Comparison of ENCODE assay signal across 9 cellular contexts in genomic region chr2:195560209-195560907, GRCh38.
DNase-seq lines count a peak whose midpoint lies in the region; ATAC-seq, FAIRE-seq and TF ChIP-seq lines count a peak whose summit lies in the region.
"Had no signal": no experiment of that assay in that cellular context is flagged by ENCODE, and none has a peak within 500 bp of the region (broad histone marks: within the 10 kb centered on the region; RNA-seq: fewer than 3 reads in every experiment).

No MANE protein-coding gene starts in this region.

- dilution Hi-C loops in keratinocyte (cut with MboI; ENCODE audit: extremely low pct_ligation_motif_present, low sequenced_read_pairs) = no loop called here

- H3K9me3 ChIP-seq in keratinocyte (ENCODE audit: control insufficient read depth, low read depth, low read length) (no peaks in the 10 kb centered on the region), upper lobe of right lung (no peaks in the 10 kb centered on the region), gastroesophageal sphincter (no peaks in the 10 kb centered on the region)

- no peak for ATAC-seq in stimulated activated naive CD8-positive, alpha-beta T cell treated with anti-CD3 and anti-CD28 coated beads, Interleukin-15, Interleukin-2, amounts not matched to agents 100 U/mL and 50 U/mL, for 24 hours
- ATAC-seq in upper lobe of right lung = no peak
- no peak for ATAC-seq in gastroesophageal sphincter
- ATAC-seq in GM19035 (IDR thresholded peaks at IDR 0.05; ENCODE audit: unreplicated experiment) = no peak
- no peak for ATAC-seq in HG03095 (IDR thresholded peaks at IDR 0.05; ENCODE audit: unreplicated experiment)

- no peak for TF ChIP-seq POLR2A in gastroesophageal sphincter (IDR thresholded peaks at IDR 0.05)

- H3K27ac ChIP-seq in keratinocyte (ENCODE audit: control insufficient read depth, insufficient read depth, low read length) (peak overlapping the region; percentile 68), upper lobe of right lung (peak overlapping the region; percentile 74), gastroesophageal sphincter (no peak overlapping the region)

- POLR2A ChIA-PET in activated CD4-positive, alpha-beta memory T cell treated with anti-CD3 and anti-CD28 coated beads, Interleukin-2, amount 10 ng/mL, durations not matched to agents 7 days and 5 days (lab: Charles Lee) = interaction anchor here (0.9 to 13.0 kb wide), 16 partner anchors 8 to 702 kb away, joined by 3 to 824 read pairs (median 7); partner anchors contain the start of genes SLC39A10 and STK17B

- H3K4me1 Mint-ChIP-seq in stimulated activated naive CD8-positive, alpha-beta T cell treated with anti-CD3 and anti-CD28 coated beads, Interleukin-15, Interleukin-2, amounts not matched to agents 100 ng/mL and 50 ng/mL, for 24 hours (ENCODE audit: low read depth) = peaks cover 77% of the 10 kb centered on the region
- peaks cover 78% of the 10 kb centered on the region for H3K4me1 Mint-ChIP-seq in activated CD4-positive, alpha-beta memory T cell treated with anti-CD3 and anti-CD28 coated beads, Interleukin-2, amount 10 ng/mL, durations not matched to agents 7 days and 5 days

- no peaks in the 10 kb centered on the region for H3K27me3 Mint-ChIP-seq in stimulated activated naive CD8-positive, alpha-beta T cell treated with anti-CD3 and anti-CD28 coated beads, Interleukin-15, Interleukin-2, amounts not matched to agents 100 ng/mL and 50 ng/mL, for 24 hours
- no peaks in the 10 kb centered on the region for H3K27me3 Mint-ChIP-seq in activated CD4-positive, alpha-beta memory T cell treated with anti-CD3 and anti-CD28 coated beads, Interleukin-2, amount 10 ng/mL, durations not matched to agents 7 days and 5 days

- CTCF ChIA-PET in activated CD4-positive, alpha-beta memory T cell treated with anti-CD3 and anti-CD28 coated beads, Interleukin-2, amount 10 ng/mL, durations not matched to agents 7 days and 5 days (lab: Charles Lee) = interaction anchor here (0.7 to 5.5 kb wide), 11 partner anchors 8 to 508 kb away, joined by 3 to 81 read pairs (median 6); partner anchors contain the start of genes DNAH7 and SLC39A10

- no peaks in the 10 kb centered on the region for H4K20me1 ChIP-seq in keratinocyte (ENCODE audit: control insufficient read depth, extremely low read depth, insufficient read depth, low read length)

- peaks cover 6% of the 10 kb centered on the region for H3K9me3 Mint-ChIP-seq in stimulated activated naive CD8-positive, alpha-beta T cell treated with anti-CD3 and anti-CD28 coated beads, Interleukin-15, Interleukin-2, amounts not matched to agents 100 ng/mL and 50 ng/mL, for 24 hours
- H3K9me3 Mint-ChIP-seq in activated CD4-positive, alpha-beta memory T cell treated with anti-CD3 and anti-CD28 coated beads, Interleukin-2, amount 10 ng/mL, durations not matched to agents 7 days and 5 days = no peaks in the 10 kb centered on the region

- intact Hi-C loops in upper lobe of right lung (cut with DNase I) = no loop called here

- no peak overlapping the region for H3K9ac ChIP-seq in keratinocyte (ENCODE audit: control insufficient read depth, extremely low read depth, insufficient read depth, low read length)

- H3K36me3 ChIP-seq in keratinocyte (ENCODE audit: control insufficient read depth in 2 of 2, extremely low read depth in 1 of 2, insufficient read depth in 2 of 2, low read length in 2 of 2) (no peaks in the 10 kb centered on the region), upper lobe of right lung (no peaks in the 10 kb centered on the region), gastroesophageal sphincter (no peaks in the 10 kb centered on the region)

- no peak for DNase-seq in stimulated activated naive CD8-positive, alpha-beta T cell treated with anti-CD3 and anti-CD28 coated beads, Interleukin-15, Interleukin-2, amounts not matched to agents 100 U/mL and 50 U/mL, for 24 hours
- no peak for DNase-seq in activated CD4-positive, alpha-beta memory T cell treated with anti-CD3 and anti-CD28 coated beads, Interleukin-2, amount 10 ng/mL, durations not matched to agents 7 days and 5 days
- no peak for DNase-seq in keratinocyte (ENCODE audit: low read depth, low spot score)
- no peak for DNase-seq in upper lobe of right lung
- DNase-seq: NCI-H510A had no signal

- TF ChIP-seq EP300 in gastroesophageal sphincter (IDR thresholded peaks at IDR 0.05) = no peak

- H3K4me3 Mint-ChIP-seq in stimulated activated naive CD8-positive, alpha-beta T cell treated with anti-CD3 and anti-CD28 coated beads, Interleukin-15, Interleukin-2, amounts not matched to agents 100 ng/mL and 50 ng/mL, for 24 hours = peak overlapping the region; percentile 63
- peak overlapping the region; percentile 74 for H3K4me3 Mint-ChIP-seq in activated CD4-positive, alpha-beta memory T cell treated with anti-CD3 and anti-CD28 coated beads, Interleukin-2, amount 10 ng/mL, durations not matched to agents 7 days and 5 days

- WGBS in gastroesophageal sphincter (ENCODE audit: low coverage in 1 of 2), 2 donors = 68 to 84% methylated on average over 7 to 10 of the region's 10 CpGs

- peaks cover 38% of the 10 kb centered on the region for H3K4me1 ChIP-seq in keratinocyte (ENCODE audit: control insufficient read depth, extremely low read depth, insufficient read depth, low read length)
- peaks cover 33% of the 10 kb centered on the region for H3K4me1 ChIP-seq in upper lobe of right lung
- H3K4me1 ChIP-seq in gastroesophageal sphincter = no peaks in the 10 kb centered on the region

- H3K27me3 ChIP-seq in keratinocyte (ENCODE audit: control insufficient read depth, extremely low read depth, insufficient read depth, low read length) = no peaks in the 10 kb centered on the region
- no peaks in the 10 kb centered on the region for H3K27me3 ChIP-seq in upper lobe of right lung
- no peaks in the 10 kb centered on the region for H3K27me3 ChIP-seq in gastroesophageal sphincter

- no peak overlapping the region for H2AFZ ChIP-seq in keratinocyte (ENCODE audit: control insufficient read depth, low read length)

- FAIRE-seq in keratinocyte (lab: Jason Lieb, UNC) = no peak

- TF ChIP-seq CTCF in keratinocyte (optimal IDR thresholded peaks at IDR 0.05 in 1 of 3, IDR thresholded peaks at IDR 0.05 in 1 of 3, conservative IDR thresholded peaks at IDR 0.05 in 1 of 3; ENCODE audit: extremely low read depth in 1 of 3, insufficient read depth in 2 of 3, low read length in 3 of 3) (no peak), upper lobe of right lung (IDR thresholded peaks at IDR 0.05) (no peak), gastroesophageal sphincter (IDR thresholded peaks at IDR 0.05) (no peak)

- no peaks in the 10 kb centered on the region for H3K36me3 Mint-ChIP-seq in stimulated activated naive CD8-positive, alpha-beta T cell treated with anti-CD3 and anti-CD28 coated beads, Interleukin-15, Interleukin-2, amounts not matched to agents 100 ng/mL and 50 ng/mL, for 24 hours (ENCODE audit: low read depth)
- H3K36me3 Mint-ChIP-seq in activated CD4-positive, alpha-beta memory T cell treated with anti-CD3 and anti-CD28 coated beads, Interleukin-2, amount 10 ng/mL, durations not matched to agents 7 days and 5 days (ENCODE audit: low read depth) = peaks cover 14% of the 10 kb centered on the region

- peak overlapping the region; percentile 90 for H3K27ac Mint-ChIP-seq in stimulated activated naive CD8-positive, alpha-beta T cell treated with anti-CD3 and anti-CD28 coated beads, Interleukin-15, Interleukin-2, amounts not matched to agents 100 ng/mL and 50 ng/mL, for 24 hours
- peak overlapping the region; percentile 99 for H3K27ac Mint-ChIP-seq in activated CD4-positive, alpha-beta memory T cell treated with anti-CD3 and anti-CD28 coated beads, Interleukin-2, amount 10 ng/mL, durations not matched to agents 7 days and 5 days

- no peaks in the 10 kb centered on the region for H3K9me1 ChIP-seq in keratinocyte (ENCODE audit: control insufficient read depth, extremely low read depth, insufficient read depth, low read length)

- no peak overlapping the region for H3K4me2 ChIP-seq in keratinocyte (ENCODE audit: control insufficient read depth, extremely low read depth, insufficient read depth, low read depth, low read length)

- H3K79me2 ChIP-seq in keratinocyte (ENCODE audit: control insufficient read depth, insufficient read depth, low read length) = no peaks in the 10 kb centered on the region

- H3K4me3 ChIP-seq in keratinocyte (ENCODE audit: control insufficient read depth in 2 of 3, extremely low read depth in 1 of 3, insufficient read depth in 2 of 3, low read depth in 1 of 3, low read length in 3 of 3) = no peak overlapping the region
- no peak overlapping the region for H3K4me3 ChIP-seq in upper lobe of right lung
- H3K4me3 ChIP-seq in gastroesophageal sphincter = no peak overlapping the region

Comparison
In these comparisons a context has a peak if more than half of its experiments do, and no peak if none do; other contexts are left out.
1. H3K27ac ChIP-seq: peak in keratinocyte (single experiment) and upper lobe of right lung (single experiment); none in gastroesophageal sphincter (0 of 4).